ENCODE assay signal across 8 cellular contexts in the genomic region with DNA sequence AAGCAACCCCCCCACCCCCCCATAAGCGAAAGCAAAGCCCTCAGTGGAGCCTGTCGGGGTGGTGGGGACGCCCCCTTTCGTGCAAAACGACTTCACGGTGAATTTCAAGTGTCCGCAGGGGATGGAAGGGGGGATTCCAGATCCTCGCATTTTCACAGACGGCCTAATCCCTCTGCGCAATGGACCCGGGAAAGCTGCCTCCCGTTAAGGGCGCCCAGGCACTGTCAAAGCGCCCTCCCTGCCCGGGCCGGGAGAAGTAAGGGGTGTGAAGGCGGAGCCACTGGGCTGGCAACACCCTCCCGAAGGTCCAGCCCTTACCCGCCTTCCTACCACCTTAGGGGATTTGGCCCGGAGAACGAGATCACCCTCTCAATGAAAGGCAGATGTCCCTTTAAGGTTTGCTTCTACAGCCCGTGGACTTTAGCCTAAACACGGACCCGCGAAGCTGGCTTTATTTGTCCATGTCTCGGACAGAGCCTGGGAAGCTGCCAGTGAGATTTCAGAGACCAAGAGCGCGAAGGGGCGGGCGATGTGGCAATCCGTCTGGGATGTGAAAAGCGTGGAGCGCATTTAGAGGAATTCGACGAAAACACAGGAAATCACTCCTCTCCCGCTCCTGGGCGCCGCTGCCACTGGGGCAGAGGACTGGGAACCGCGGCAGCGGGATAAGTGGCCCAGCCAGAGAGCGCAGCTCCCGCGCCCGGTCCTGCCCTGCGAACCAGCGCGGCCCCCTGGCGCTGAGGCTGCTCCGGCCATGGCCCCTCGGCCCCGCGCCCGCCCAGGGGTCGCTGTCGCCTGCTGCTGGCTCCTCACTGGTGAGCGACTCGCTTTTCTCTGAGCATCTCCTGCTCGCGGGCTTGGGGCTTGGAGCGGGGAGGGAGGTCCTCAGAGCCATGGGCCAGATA. TPM values are rescaled to one million over a fixed set of nuclear protein-coding genes. Genes with fewer than 3 reads are reported as not detected.
A peak's percentile ranks its signal among the peaks of the same experiment; 100 is the strongest.
DNase-seq lines count a peak whose midpoint lies in the region; TF ChIP-seq lines count a peak whose summit lies in the region.

A gene (plus strand): TSS at position 317 of the 905 bp plus-strand sequence. CDS start 438 bp downstream, at position 755.
A gene with protein sequence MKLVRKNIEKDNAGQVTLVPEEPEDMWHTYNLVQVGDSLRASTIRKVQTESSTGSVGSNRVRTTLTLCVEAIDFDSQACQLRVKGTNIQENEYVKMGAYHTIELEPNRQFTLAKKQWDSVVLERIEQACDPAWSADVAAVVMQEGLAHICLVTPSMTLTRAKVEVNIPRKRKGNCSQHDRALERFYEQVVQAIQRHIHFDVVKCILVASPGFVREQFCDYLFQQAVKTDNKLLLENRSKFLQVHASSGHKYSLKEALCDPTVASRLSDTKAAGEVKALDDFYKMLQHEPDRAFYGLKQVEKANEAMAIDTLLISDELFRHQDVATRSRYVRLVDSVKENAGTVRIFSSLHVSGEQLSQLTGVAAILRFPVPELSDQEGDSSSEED (plus strand): TSS at position 317 of the 905 bp plus-strand sequence. CDS start 12,479 bp downstream, outside the sequence.

- DNase-seq in GM10266 (ENCODE audit: extremely low spot score) (peak; percentile 69), H4 (ENCODE audit: low spot score) (peak; percentile 73), LNCaP clone FGC (ENCODE audit: low read depth) (no peak), kidney tubule cell (ENCODE audit: low spot score) (peak; percentile 77), NAMALWA (ENCODE audit: low spot score) (no peak)
- peak; percentile 12 for DNase-seq in activated CD4-positive, alpha-beta T cell treated with anti-CD3 and anti-CD28 coated beads for 1 hour
- peak; percentile 32 to 52 (median 43) for DNase-seq in stimulated activated CD4-positive, alpha-beta T cell treated with anti-CD3 and anti-CD28 coated beads, Interleukin-1b, Interleukin-23, amount 100 ng/mL, for 24 hours (ENCODE audit: low read depth in 4 of 4, low spot score in 1 of 4)

- TF ChIP-seq CTCF in GM10266 (IDR thresholded peaks at IDR 0.05; ENCODE audit: control insufficient read depth, insufficient read depth, low read depth, missing control alignments) = peak; percentile 47
- TF ChIP-seq CTCF in LNCaP clone FGC (IDR thresholded peaks at IDR 0.05; ENCODE audit: control insufficient read depth, extremely low read depth, insufficient read depth) = peak; percentile 18; the same call in 1 of the 2 replicates

- peak within 1 kb of the TSS; percentile 50 for H3K4me3 ChIP-seq in LNCaP clone FGC (ENCODE audit: low read depth, low read length)

- H3K27ac ChIP-seq in cingulate gyrus (ENCODE audit: low read depth, low read length) = peak within 1 kb of the TSS; percentile 70

RNA-seq across cellular contexts. Expression of the first gene that starts in this region (rescaled TPM):
- 16.0 and 23.8 TPM in 2 replicates for total RNA-seq in H4 (2014; rRNA removed; shearing (Covaris generic))

RNA-seq across cellular contexts. Expression of the second gene that starts in this region (rescaled TPM):
- total RNA-seq in H4 (2014; rRNA removed; shearing (Covaris generic)) = 24.4 and 25.7 TPM in 2 replicates

Comparison
In these comparisons a context has a peak if more than half of its experiments do, and no peak if none do; other contexts are left out.
1. DNase-seq: peak in GM10266 (single experiment), H4 (single experiment), activated CD4-positive, alpha-beta T cell treated with anti-CD3 and anti-CD28 coated beads for 1 hour (single experiment), kidney tubule cell (single experiment) and stimulated activated CD4-positive, alpha-beta T cell treated with anti-CD3 and anti-CD28 coated beads, Interleukin-1b, Interleukin-23, amount 100 ng/mL, for 24 hours (4 of 4); none in LNCaP clone FGC (single experiment) and NAMALWA (single experiment).